ENCODE assay signal across 24 cellular contexts in genomic region chr14:55691659-55692058, GRCh38.
"Had no signal": no experiment of that assay in that cellular context is flagged by ENCODE, and none has a peak within 500 bp of the region (broad histone marks: within the 10 kb centered on the region; RNA-seq: fewer than 3 reads in every experiment).

No MANE protein-coding gene starts in this region.

- FAIRE-seq: keratinocyte, pancreas, small intestine had no signal

- H3K9me3 Mint-ChIP-seq: dendritic cell treated with granulocyte-macrophage colony-stimulating factor and Interleukin-4, amounts not matched to agents 40 ng/mL and 50 ng/mL, for 4 days; effector memory CD8-positive, alpha-beta T cell; immature natural killer cell; memory B cell; mesothelial cell of epicardium; natural killer cell treated with Interleukin-12 subunit alpha and Interleukin-12 subunit beta and Interleukin-15 and Interleukin-18, amount 100 ng/mL, for 72 hours had no signal

- ATAC-seq: effector memory CD8-positive, alpha-beta T cell; gastrocnemius medialis; left lung; lower lobe of right lung; natural killer cell treated with Interleukin-12 subunit alpha and Interleukin-12 subunit beta and Interleukin-15 and Interleukin-18, amount 100 ng/mL, for 72 hours; pancreas; right cardiac atrium had no signal

- H3K27me3 Mint-ChIP-seq: dendritic cell treated with granulocyte-macrophage colony-stimulating factor and Interleukin-4, amounts not matched to agents 40 ng/mL and 50 ng/mL, for 4 days; effector memory CD8-positive, alpha-beta T cell; memory B cell; natural killer cell treated with Interleukin-12 subunit alpha and Interleukin-12 subunit beta and Interleukin-15 and Interleukin-18, amount 100 ng/mL, for 72 hours; progenitor cell of endocrine pancreas had no signal

- H3K4me3 Mint-ChIP-seq: dendritic cell treated with granulocyte-macrophage colony-stimulating factor and Interleukin-4, amounts not matched to agents 40 ng/mL and 50 ng/mL, for 4 days; effector memory CD8-positive, alpha-beta T cell; immature natural killer cell; memory B cell; mesothelial cell of epicardium; natural killer cell treated with Interleukin-12 subunit alpha and Interleukin-12 subunit beta and Interleukin-15 and Interleukin-18, amount 100 ng/mL, for 72 hours; neural progenitor cell had no signal

- H3K27ac Mint-ChIP-seq: dendritic cell treated with granulocyte-macrophage colony-stimulating factor and Interleukin-4, amounts not matched to agents 40 ng/mL and 50 ng/mL, for 4 days; effector memory CD8-positive, alpha-beta T cell; memory B cell; mesothelial cell of epicardium; natural killer cell treated with Interleukin-12 subunit alpha and Interleukin-12 subunit beta and Interleukin-15 and Interleukin-18, amount 100 ng/mL, for 72 hours; neural progenitor cell; progenitor cell of endocrine pancreas had no signal

- H3K9me3 ChIP-seq: esophagus muscularis mucosa, gastrocnemius medialis, left lung, lower lobe of right lung, pancreas, tibial artery, upper lobe of left lung, uterus had no signal

- H3K27ac ChIP-seq: epithelial cell of prostate, esophagus muscularis mucosa, gastrocnemius medialis, left lung, lower lobe of right lung, neural progenitor cell, pancreas, tibial artery, upper lobe of left lung, uterus had no signal

- DNase-seq: effector memory CD8-positive, alpha-beta T cell; gastrocnemius medialis; glutamatergic neuron; immature natural killer cell; left lung; lower lobe of right lung; occipital lobe; pancreas; right cardiac atrium; small intestine; stimulated activated CD4-positive, alpha-beta T cell treated with anti-CD3 and anti-CD28 coated beads, Interleukin-12 subunit alpha, Interleukin-12 subunit beta, amount 100 ng/mL, for 4 hours; stimulated activated naive CD4-positive, alpha-beta T cell treated with Interleukin-2 at 50 U/mL for 16 hours; tibial artery; upper lobe of left lung; uterus had no signal

- H3K36me3 ChIP-seq: gastrocnemius medialis, lower lobe of right lung, neural progenitor cell, pancreas, uterus had no signal

- H3K4me1 ChIP-seq: esophagus muscularis mucosa, left lung, lower lobe of right lung, pancreas, tibial artery, upper lobe of left lung, uterus had no signal

- H3K4me1 Mint-ChIP-seq: immature natural killer cell, mesothelial cell of epicardium had no signal

- H3K27me3 ChIP-seq: esophagus muscularis mucosa, gastrocnemius medialis, left lung, neural progenitor cell, pancreas, tibial artery, upper lobe of left lung, uterus had no signal

- H3K4me3 ChIP-seq: esophagus muscularis mucosa, gastrocnemius medialis, left lung, lower lobe of right lung, neural progenitor cell, pancreas, tibial artery, upper lobe of left lung, uterus had no signal
